In genomic region chr13:80475718-80476117, GRCh38 we compare ENCODE assay signal across 27 cellular contexts.
"Had no signal": no experiment of that assay in that cellular context is flagged by ENCODE, and none has a peak within 500 bp of the region (broad histone marks: within the 10 kb centered on the region; RNA-seq: fewer than 3 reads in every experiment).

No MANE protein-coding gene starts in this region.

- ATAC-seq: activated CD4-positive, alpha-beta T cell treated with anti-CD3 and anti-CD28 coated beads for 36 hours; activated CD8-positive, alpha-beta memory T cell treated with anti-CD3 and anti-CD28 coated beads, Interleukin-2, amount 10 ng/mL, durations not matched to agents 7 days and 5 days; activated CD8-positive, alpha-beta T cell treated with anti-CD3 and anti-CD28 coated beads, Interleukin-2, amount 10 ng/mL, durations not matched to agents 7 days and 5 days; activated naive CD8-positive, alpha-beta T cell treated with anti-CD3 and anti-CD28 coated beads, Interleukin-2, amount 50 U/mL, for 24 hours; esophagus mucosa; left lung; lower lobe of right lung; sciatic nerve had no signal

- H3K36me3 Mint-ChIP-seq: activated CD8-positive, alpha-beta memory T cell treated with anti-CD3 and anti-CD28 coated beads, Interleukin-2, amount 10 ng/mL, durations not matched to agents 7 days and 5 days; activated naive CD4-positive, alpha-beta T cell treated with anti-CD3 and anti-CD28 coated beads, Interleukin-2, amount 50 U/mL, for 24 hours had no signal

- H3K9me3 Mint-ChIP-seq: activated naive CD4-positive, alpha-beta T cell treated with anti-CD3 and anti-CD28 coated beads, Interleukin-2, amount 50 U/mL, for 24 hours; activated naive CD8-positive, alpha-beta T cell treated with anti-CD3 and anti-CD28 coated beads, Interleukin-2, amount 50 U/mL, for 24 hours; nephron; T-helper 2 cell treated with Interferon-gamma antibody and Interleukin-4, amounts not matched to agents 5 μg/mL and 100 μg/mL, for 36 hours had no signal

- H3K4me1 ChIP-seq: breast epithelium, lower lobe of right lung had no signal

- H3K4me3 Mint-ChIP-seq: activated CD4-positive, alpha-beta T cell treated with anti-CD3 and anti-CD28 coated beads for 36 hours; activated CD8-positive, alpha-beta memory T cell treated with anti-CD3 and anti-CD28 coated beads, Interleukin-2, amount 10 ng/mL, durations not matched to agents 7 days and 5 days; activated CD8-positive, alpha-beta T cell treated with anti-CD3 and anti-CD28 coated beads, Interleukin-2, amount 10 ng/mL, durations not matched to agents 7 days and 5 days; activated naive CD4-positive, alpha-beta T cell treated with anti-CD3 and anti-CD28 coated beads, Interleukin-2, amount 50 U/mL, for 24 hours; activated naive CD8-positive, alpha-beta T cell treated with anti-CD3 and anti-CD28 coated beads, Interleukin-2, amount 50 U/mL, for 24 hours; nephron; stimulated activated naive CD8-positive, alpha-beta T cell treated with anti-CD3 and anti-CD28 coated beads, Interleukin-15, Interleukin-2, amounts not matched to agents 100 ng/mL and 50 ng/mL, for 24 hours; T-helper 2 cell treated with Interferon-gamma antibody and Interleukin-4, amounts not matched to agents 5 μg/mL and 100 μg/mL, for 36 hours had no signal

- H3K27ac Mint-ChIP-seq: activated CD4-positive, alpha-beta T cell treated with anti-CD3 and anti-CD28 coated beads for 36 hours; activated CD8-positive, alpha-beta memory T cell treated with anti-CD3 and anti-CD28 coated beads, Interleukin-2, amount 10 ng/mL, durations not matched to agents 7 days and 5 days; activated CD8-positive, alpha-beta T cell treated with anti-CD3 and anti-CD28 coated beads, Interleukin-2, amount 10 ng/mL, durations not matched to agents 7 days and 5 days; activated naive CD4-positive, alpha-beta T cell treated with anti-CD3 and anti-CD28 coated beads, Interleukin-2, amount 50 U/mL, for 24 hours; activated naive CD8-positive, alpha-beta T cell treated with anti-CD3 and anti-CD28 coated beads, Interleukin-2, amount 50 U/mL, for 24 hours; activated T-helper 2 cell treated with anti-CD3 and anti-CD28 coated beads, Interferon-gamma antibody, Interleukin-2, Interleukin-4, amounts not matched to agents 10 μg/mL and 5 μg/mL and 100 μg/mL, durations not matched to agents 14 hours and 24 hours and 36 hours; nephron; stimulated activated naive CD8-positive, alpha-beta T cell treated with anti-CD3 and anti-CD28 coated beads, Interleukin-15, Interleukin-2, amounts not matched to agents 100 ng/mL and 50 ng/mL, for 24 hours; T-helper 2 cell treated with Interferon-gamma antibody and Interleukin-4, amounts not matched to agents 5 μg/mL and 100 μg/mL, for 36 hours had no signal

- H3K27me3 ChIP-seq: breast epithelium, left lung, neutrophil, vagina had no signal

- H3K36me3 ChIP-seq: breast epithelium, left lung, lower lobe of right lung, neutrophil, thoracic aorta, vagina had no signal

- H3K27me3 Mint-ChIP-seq: activated CD4-positive, alpha-beta T cell treated with anti-CD3 and anti-CD28 coated beads for 36 hours; activated CD8-positive, alpha-beta memory T cell treated with anti-CD3 and anti-CD28 coated beads, Interleukin-2, amount 10 ng/mL, durations not matched to agents 7 days and 5 days; activated naive CD4-positive, alpha-beta T cell treated with anti-CD3 and anti-CD28 coated beads, Interleukin-2, amount 50 U/mL, for 24 hours; activated naive CD8-positive, alpha-beta T cell treated with anti-CD3 and anti-CD28 coated beads, Interleukin-2, amount 50 U/mL, for 24 hours; stimulated activated naive CD8-positive, alpha-beta T cell treated with anti-CD3 and anti-CD28 coated beads, Interleukin-15, Interleukin-2, amounts not matched to agents 100 ng/mL and 50 ng/mL, for 24 hours had no signal

- H3K4me1 Mint-ChIP-seq: activated CD4-positive, alpha-beta T cell treated with anti-CD3 and anti-CD28 coated beads for 36 hours; activated naive CD4-positive, alpha-beta T cell treated with anti-CD3 and anti-CD28 coated beads, Interleukin-2, amount 50 U/mL, for 24 hours; nephron had no signal

- H3K27ac ChIP-seq: breast epithelium, left lung, lower lobe of right lung, neutrophil, skin epidermis, thoracic aorta, vagina had no signal

- H3K4me3 ChIP-seq: breast epithelium, left lung, lower lobe of right lung, skin epidermis, thoracic aorta, vagina had no signal

- DNase-seq: activated CD4-positive, alpha-beta T cell treated with anti-CD3 and anti-CD28 coated beads for 36 hours; activated CD4-positive, CD25-positive, alpha-beta regulatory T cell; activated CD8-positive, alpha-beta memory T cell treated with anti-CD3 and anti-CD28 coated beads, Interleukin-2, amount 10 ng/mL, durations not matched to agents 7 days and 5 days; activated CD8-positive, alpha-beta T cell treated with anti-CD3 and anti-CD28 coated beads, Interleukin-2, amount 10 ng/mL, durations not matched to agents 7 days and 5 days; activated naive CD8-positive, alpha-beta T cell treated with anti-CD3 and anti-CD28 coated beads, Interleukin-2, amount 50 U/mL, for 24 hours; activated T-cell treated with anti-CD3 and anti-CD28 coated beads, Interleukin-2, amount 50 U/mL, for 48 hours; central memory CD4-positive, alpha-beta T cell; head of caudate nucleus; hippocampal formation; left lung; lower lobe of right lung; mesenchymal stem cell; stimulated activated CD4-positive, alpha-beta T cell treated with anti-CD3 and anti-CD28 coated beads, Interleukin-12 subunit alpha, Interleukin-12 subunit beta, amount 100 ng/mL, for 4 hours; stimulated activated CD4-positive, alpha-beta T cell treated with anti-CD3 and anti-CD28 coated beads, Interleukin-4, amount 100 ng/mL, for 1 hour; trophoblast cell had no signal

- H3K9me3 ChIP-seq: breast epithelium, left lung, lower lobe of right lung, neutrophil, thoracic aorta, vagina had no signal
